Comparison of ENCODE assay signal across 15 cellular contexts in the genomic region with DNA sequence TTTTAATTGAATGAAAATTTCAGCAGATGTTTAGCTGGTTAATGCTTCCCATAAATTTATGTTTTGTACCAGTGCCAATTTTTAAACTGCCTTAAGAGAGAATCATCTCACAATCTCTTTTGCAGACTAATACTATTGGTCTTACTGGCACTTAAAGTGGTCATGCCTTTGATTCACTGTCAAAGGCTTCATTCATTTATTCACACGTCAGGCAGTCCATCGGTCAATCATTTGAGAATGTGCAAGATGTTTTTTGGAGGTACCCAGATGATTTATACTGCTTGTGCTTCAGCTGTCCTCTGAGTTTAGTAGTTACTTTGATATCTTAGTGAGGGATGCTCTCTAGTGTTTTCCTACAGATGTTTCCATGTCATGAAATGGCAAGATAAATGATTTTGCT.
DNase-seq lines count a peak whose midpoint lies in the region; ATAC-seq and TF ChIP-seq lines count a peak whose summit lies in the region.
"Had no signal": no experiment of that assay in that cellular context is flagged by ENCODE, and none has a peak within 500 bp of the region (broad histone marks: within the 10 kb centered on the region; RNA-seq: fewer than 3 reads in every experiment).

No MANE protein-coding gene starts in this region.

- ATAC-seq in HG03280 (IDR thresholded peaks at IDR 0.05; ENCODE audit: unreplicated experiment), result no peak
- ATAC-seq: activated naive CD8-positive, alpha-beta T cell treated with anti-CD3 and anti-CD28 coated beads, Interleukin-2, amount 50 U/mL, for 24 hours; activated T-cell treated with anti-CD3 and anti-CD28 coated beads, Interleukin-2, amount 50 U/mL, for 72 hours; PC-3 had no signal

- H3K9me3 ChIP-seq in SK-N-MC (ENCODE audit: low read depth, low read length) (no peaks in the 10 kb centered on the region), endodermal cell (ENCODE audit: control insufficient read depth, low read length) (peaks cover 4% of the 10 kb centered on the region)
- H3K9me3 ChIP-seq: MG63, right atrium auricular region had no signal

- H3K4me3 ChIP-seq in SK-N-MC, result peak overlapping the region; percentile 60
- H3K4me3 ChIP-seq in endodermal cell (ENCODE audit: low read length), result no peak overlapping the region
- H3K4me3 ChIP-seq: MG63, right atrium auricular region had no signal

- WGBS in endodermal cell (ENCODE audit: insufficient coverage in 1 of 2, insufficient read length in 1 of 2), 2 experiments, result 83 to 100% methylated on average over 2 of the region's 2 CpGs

- H3K27ac Mint-ChIP-seq in endodermal cell, result no peak overlapping the region
- H3K27ac Mint-ChIP-seq: activated CD4-positive, alpha-beta memory T cell treated with anti-CD3 and anti-CD28 coated beads, Interleukin-2, amount 10 ng/mL, durations not matched to agents 7 days and 5 days; activated naive CD8-positive, alpha-beta T cell treated with anti-CD3 and anti-CD28 coated beads, Interleukin-2, amount 50 U/mL, for 24 hours; activated T-cell treated with anti-CD3 and anti-CD28 coated beads, Interleukin-2, amount 50 U/mL, for 72 hours had no signal

- no peak for TF ChIP-seq CTCF in endodermal cell (conservative IDR thresholded peaks at IDR 0.05)

- peak; percentile 21 for DNase-seq in DMS153 treated with DMSO at 0.1 percent for 48 hours (lab: John Stamatoyannopoulos, UW; ENCODE audit: unreplicated experiment)
- peak; percentile 31 for DNase-seq in LHCN-M2 (ENCODE audit: low read depth)
- peak; percentile 79 for DNase-seq in SK-N-MC (ENCODE audit: low read depth, low spot score)
- peak; percentile 63 for DNase-seq in foreskin melanocyte
- DNase-seq in endodermal cell, result no peak
- no peak for DNase-seq in effector CD4-positive, alpha-beta T cell
- DNase-seq: activated CD4-positive, alpha-beta memory T cell treated with anti-CD3 and anti-CD28 coated beads, Interleukin-2, amount 10 ng/mL, durations not matched to agents 7 days and 5 days; activated naive CD8-positive, alpha-beta T cell treated with anti-CD3 and anti-CD28 coated beads, Interleukin-2, amount 50 U/mL, for 24 hours; activated T-cell treated with anti-CD3 and anti-CD28 coated beads, Interleukin-2, amount 50 U/mL, for 72 hours; MG63; NCI-H2227 treated with DMSO at 0.1 percent for 48 hours; PC-3; stimulated activated CD4-positive, alpha-beta T cell treated with anti-CD3 and anti-CD28 coated beads, Interleukin-2, amount 100 ng/mL, for 24 hours had no signal

- no peak overlapping the region for H3K4me3 Mint-ChIP-seq in endodermal cell
- H3K4me3 Mint-ChIP-seq: activated CD4-positive, alpha-beta memory T cell treated with anti-CD3 and anti-CD28 coated beads, Interleukin-2, amount 10 ng/mL, durations not matched to agents 7 days and 5 days; activated naive CD8-positive, alpha-beta T cell treated with anti-CD3 and anti-CD28 coated beads, Interleukin-2, amount 50 U/mL, for 24 hours; activated T-cell treated with anti-CD3 and anti-CD28 coated beads, Interleukin-2, amount 50 U/mL, for 72 hours had no signal

- H3K9ac ChIP-seq in SK-N-MC (ENCODE audit: insufficient read length) (no peak overlapping the region), endodermal cell (ENCODE audit: extremely low read depth, low read length, poor library complexity, severe bottlenecking) (no peak overlapping the region)

- H3K9me3 Mint-ChIP-seq in endodermal cell, result no peaks in the 10 kb centered on the region

- no peaks in the 10 kb centered on the region for H3K4me1 ChIP-seq in endodermal cell (ENCODE audit: control insufficient read depth, insufficient read depth, low read length)
- H3K4me1 ChIP-seq: right atrium auricular region had no signal

- H3K27ac ChIP-seq in SK-N-MC, result no peak overlapping the region; the same call in 1 of the 2 replicates
- no peak overlapping the region for H3K27ac ChIP-seq in endodermal cell (ENCODE audit: low read depth, low read length)
- H3K27ac ChIP-seq: right atrium auricular region had no signal

- peaks cover 4% of the 10 kb centered on the region for H3K4me1 Mint-ChIP-seq in endodermal cell
- H3K4me1 Mint-ChIP-seq: activated CD4-positive, alpha-beta memory T cell treated with anti-CD3 and anti-CD28 coated beads, Interleukin-2, amount 10 ng/mL, durations not matched to agents 7 days and 5 days; activated naive CD8-positive, alpha-beta T cell treated with anti-CD3 and anti-CD28 coated beads, Interleukin-2, amount 50 U/mL, for 24 hours had no signal

- no peaks in the 10 kb centered on the region for H3K27me3 ChIP-seq in endodermal cell (ENCODE audit: control insufficient read depth, insufficient read depth, low read length, poor library complexity, severe bottlenecking)
- H3K27me3 ChIP-seq: MG63, right atrium auricular region had no signal

- H3K27me3 Mint-ChIP-seq in endodermal cell (ENCODE audit: insufficient read depth), result no peaks in the 10 kb centered on the region
- H3K27me3 Mint-ChIP-seq: activated CD4-positive, alpha-beta memory T cell treated with anti-CD3 and anti-CD28 coated beads, Interleukin-2, amount 10 ng/mL, durations not matched to agents 7 days and 5 days; activated naive CD8-positive, alpha-beta T cell treated with anti-CD3 and anti-CD28 coated beads, Interleukin-2, amount 50 U/mL, for 24 hours had no signal

- no peaks in the 10 kb centered on the region for H3K36me3 ChIP-seq in SK-N-MC (ENCODE audit: insufficient read depth, low read length)
- no peaks in the 10 kb centered on the region for H3K36me3 ChIP-seq in endodermal cell (ENCODE audit: control insufficient read depth, insufficient read depth, low read length)
- H3K36me3 ChIP-seq: MG63, right atrium auricular region had no signal

- H3K36me3 Mint-ChIP-seq in endodermal cell (ENCODE audit: low read depth), result no peaks in the 10 kb centered on the region

Comparison
In these comparisons a context has a peak if more than half of its experiments do, and no peak if none do; other contexts are left out.
1. DNase-seq: peak in DMS153 treated with DMSO at 0.1 percent for 48 hours (single experiment), LHCN-M2 (single experiment), SK-N-MC (single experiment) and foreskin melanocyte (single experiment); none in endodermal cell (single experiment) and effector CD4-positive, alpha-beta T cell (single experiment).